ENCODE assay signal across 15 cellular contexts in the genomic region with DNA sequence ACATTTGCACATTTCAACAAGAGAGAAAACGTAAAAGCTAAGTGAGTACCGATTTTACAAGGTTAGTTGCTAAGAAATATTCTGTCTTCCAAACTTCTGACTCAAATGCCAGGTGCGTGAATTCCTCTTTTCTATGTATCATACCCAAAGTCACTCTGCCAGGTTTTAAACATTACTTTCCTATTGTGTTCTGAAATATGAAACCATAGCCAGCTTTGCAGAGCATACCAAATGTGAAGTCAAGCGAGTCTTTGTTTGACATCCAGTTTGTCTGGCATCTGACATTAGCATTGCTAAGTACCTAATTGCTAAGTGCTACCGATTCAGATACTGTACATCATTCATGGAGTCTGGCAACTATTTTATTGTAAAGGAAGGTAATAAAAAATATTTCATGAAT.
A peak's percentile ranks its signal among the peaks of the same experiment; 100 is the strongest.
DNase-seq lines count a peak whose midpoint lies in the region; ATAC-seq, FAIRE-seq and TF ChIP-seq lines count a peak whose summit lies in the region.
"Had no signal": no experiment of that assay in that cellular context is flagged by ENCODE, and none has a peak within 500 bp of the region (broad histone marks: within the 10 kb centered on the region; RNA-seq: fewer than 3 reads in every experiment).

No MANE protein-coding gene starts in this region.

- POLR2A ChIA-PET in HEK293T (lab: Yijun Ruan, JAX) = no interaction called here
- POLR2A ChIA-PET in RWPE1 (lab: Yijun Ruan, JAX; ENCODE audit: low non-redundant PET) = no interaction called here

- no peaks in the 10 kb centered on the region for H3K36me3 ChIP-seq in kidney epithelial cell (ENCODE audit: control insufficient read depth, insufficient read depth, low read length)
- H3K36me3 ChIP-seq: left ventricle myocardium inferior, SJCRH30 had no signal

- TF ChIP-seq POLR2A in GM12891 (IDR thresholded peaks at IDR 0.05; ENCODE audit: low read depth, low read length) = no peak

- H3K4me3 ChIP-seq in kidney epithelial cell (ENCODE audit: low read depth, low read length) = no peak overlapping the region
- H3K4me3 ChIP-seq: left ventricle myocardium inferior, SJCRH30 had no signal

- CTCF ChIA-PET in HEK293T (lab: Yijun Ruan, JAX) = no interaction called here
- CTCF ChIA-PET in RWPE1 (lab: Yijun Ruan, JAX) = no interaction called here

- DNase-seq in HEK293T (ENCODE audit: extremely low spot score) (peak; percentile 8), NCI-H2029 treated with DMSO at 0.1 percent for 48 hours (lab: John Stamatoyannopoulos, UW) (peak; percentile 15), RWPE1 (ENCODE audit: low spot score) (peak; percentile 72), kidney epithelial cell (ENCODE audit: low read depth) (peak; percentile 61), GM12891 (ENCODE audit: insufficient read length, low spot score) (no peak)
- DNase-seq in activated CD4-positive, CD25-positive, alpha-beta regulatory T cell (lab: John Stamatoyannopoulos, UW) = no peak
- DNase-seq: CD4-positive, CD25-positive, alpha-beta regulatory T cell; effector CD4-positive, alpha-beta T cell; glutamatergic neuron; left ventricle myocardium inferior; nephron progenitor cell had no signal

- H3K27me3 ChIP-seq in kidney epithelial cell (ENCODE audit: control insufficient read depth, insufficient read depth, low read length) = no peaks in the 10 kb centered on the region
- H3K27me3 ChIP-seq: SJCRH30 had no signal

- H3K27ac ChIP-seq in RWPE1 = no peak overlapping the region
- H3K27ac ChIP-seq: left ventricle myocardium inferior, SJCRH30, VCaP had no signal

- TF ChIP-seq CTCF in RWPE1 (conservative IDR thresholded peaks at IDR 0.05; ENCODE audit: low read depth) = no peak
- TF ChIP-seq CTCF in kidney epithelial cell (IDR thresholded peaks at IDR 0.05; ENCODE audit: insufficient read depth, low read length, poor library complexity, severe bottlenecking) = no peak

- ATAC-seq in GM21528 (IDR thresholded peaks at IDR 0.05; ENCODE audit: low FRiP score, unreplicated experiment) (no peak), HG03432 (IDR thresholded peaks at IDR 0.05; ENCODE audit: unreplicated experiment) (no peak)

- no peak for FAIRE-seq in GM12891 (lab: Jason Lieb, UNC)

TF ChIP-seq in HEK293T, 16 proteins besides CTCF, POLR2A, EP300 and RAD21:
- no peak for TF ChIP-seq FOXK2 (IDR thresholded peaks at IDR 0.05)
- TF ChIP-seq SUZ12 (IDR thresholded peaks at IDR 0.05) = no peak
- TF ChIP-seq CTBP1 (IDR thresholded peaks at IDR 0.05; ENCODE audit: borderline replicate concordance) = no peak
- TF ChIP-seq TARDBP (IDR thresholded peaks at IDR 0.05) = no peak
- no peak for TF ChIP-seq NFRKB (IDR thresholded peaks at IDR 0.05)
- TF ChIP-seq ELF4 (IDR thresholded peaks at IDR 0.05) = no peak
- TF ChIP-seq FOXM1 (IDR thresholded peaks at IDR 0.05; ENCODE audit: borderline replicate concordance) = no peak
- TF ChIP-seq BHLHE40 (IDR thresholded peaks at IDR 0.05; ENCODE audit: borderline replicate concordance) = no peak
- no peak for TF ChIP-seq LEF1 (IDR thresholded peaks at IDR 0.05; ENCODE audit: borderline replicate concordance)
- no peak for TF ChIP-seq L3MBTL2 (conservative IDR thresholded peaks at IDR 0.05)
- TF ChIP-seq ZNF384 (IDR thresholded peaks at IDR 0.05) = no peak
- TF ChIP-seq, protein P1, sequence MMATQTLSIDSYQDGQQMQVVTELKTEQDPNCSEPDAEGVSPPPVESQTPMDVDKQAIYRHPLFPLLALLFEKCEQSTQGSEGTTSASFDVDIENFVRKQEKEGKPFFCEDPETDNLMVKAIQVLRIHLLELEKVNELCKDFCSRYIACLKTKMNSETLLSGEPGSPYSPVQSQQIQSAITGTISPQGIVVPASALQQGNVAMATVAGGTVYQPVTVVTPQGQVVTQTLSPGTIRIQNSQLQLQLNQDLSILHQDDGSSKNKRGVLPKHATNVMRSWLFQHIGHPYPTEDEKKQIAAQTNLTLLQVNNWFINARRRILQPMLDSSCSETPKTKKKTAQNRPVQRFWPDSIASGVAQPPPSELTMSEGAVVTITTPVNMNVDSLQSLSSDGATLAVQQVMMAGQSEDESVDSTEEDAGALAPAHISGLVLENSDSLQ (IDR thresholded peaks at IDR 0.05) = no peak
- no peak for TF ChIP-seq FOXA1 (IDR thresholded peaks at IDR 0.05)
- TF ChIP-seq HDGF (IDR thresholded peaks at IDR 0.05; ENCODE audit: borderline replicate concordance) = no peak
TF ChIP-seq in HEK293T: peak in this region for 0.

TF ChIP-seq in GM12891, 5 proteins besides CTCF, POLR2A, EP300 and RAD21:
- TF ChIP-seq POLR2AphosphoS5 (IDR thresholded peaks at IDR 0.05; ENCODE audit: low read depth, low read length) = no peak
- no peak for TF ChIP-seq POU2F2 (IDR thresholded peaks at IDR 0.05; ENCODE audit: low read depth, low read length)
- TF ChIP-seq SPI1 (IDR thresholded peaks at IDR 0.05; ENCODE audit: low read depth, low read length) = no peak
- TF ChIP-seq TAF1 (IDR thresholded peaks at IDR 0.05; ENCODE audit: low read depth, low read length) = no peak
- no peak for TF ChIP-seq PAX5 (IDR thresholded peaks at IDR 0.05; ENCODE audit: insufficient read depth, low read length, severe bottlenecking)

Comparison
In these comparisons a context has a peak if more than half of its experiments do, and no peak if none do; other contexts are left out.
1. DNase-seq: peak in HEK293T (single experiment), NCI-H2029 treated with DMSO at 0.1 percent for 48 hours (single experiment), RWPE1 (single experiment) and kidney epithelial cell (single experiment); none in activated CD4-positive, CD25-positive, alpha-beta regulatory T cell (0 of 4) and GM12891 (single experiment).